Comparison of ENCODE assay signal across 8 cellular contexts in the genomic region with DNA sequence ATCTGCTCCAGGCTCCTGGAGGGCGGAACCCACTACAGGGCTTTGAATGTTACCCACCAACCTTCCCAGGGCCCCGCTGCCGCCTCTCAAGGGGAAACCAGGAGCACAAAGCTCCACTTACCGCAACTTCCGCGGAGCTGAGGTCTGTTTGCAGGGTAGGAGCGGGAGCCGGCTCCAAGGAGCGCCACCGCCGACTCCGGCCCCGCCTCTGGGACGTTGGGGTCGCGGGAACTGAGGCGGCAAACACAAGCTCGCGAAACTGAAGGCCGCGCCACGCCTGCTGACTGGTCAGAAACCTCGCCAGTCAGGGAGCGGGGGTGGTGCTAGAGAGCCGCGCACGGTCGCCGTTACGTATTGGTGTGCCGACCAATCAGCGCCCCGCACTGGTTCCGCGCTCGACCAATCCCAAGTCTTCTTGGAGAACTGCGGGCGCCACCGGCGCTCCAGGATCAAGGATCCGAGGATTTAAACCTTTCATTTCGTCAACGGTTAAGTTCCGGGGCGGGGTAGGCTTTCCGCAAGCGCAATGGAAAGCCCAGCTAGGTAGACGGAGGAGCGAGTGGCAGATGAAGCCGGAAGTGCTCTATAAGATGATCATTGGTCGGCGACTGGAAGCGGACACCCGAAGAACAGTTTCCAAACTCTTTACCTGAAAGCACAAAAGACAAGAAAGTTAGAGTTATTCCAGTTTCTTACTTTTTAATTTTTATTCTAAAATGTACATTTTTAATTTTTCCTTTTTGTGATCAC. TPM values are rescaled to one million over a fixed set of nuclear protein-coding genes. Genes with fewer than 3 reads are reported as not detected.
DNase-seq lines count a peak whose midpoint lies in the region; ATAC-seq and TF ChIP-seq lines count a peak whose summit lies in the region.

A gene (minus strand): TSS at position 233 of the 750 bp plus-strand sequence. CDS start 3,828 bp downstream, outside the sequence.

- intact Hi-C loops in ascending aorta (cut with DNase I) (loop anchor here (1.0 to 10.0 kb wide), 4 partner anchors 20 to 1069 kb away; a partner anchor contains a TSS), psoas muscle (cut with DNase I) (loop anchor here (2.0 kb wide), 1 partner anchor 19 kb away; a partner anchor contains a TSS), vagina (cut with DNase I) (no loop called here)

- no peaks in the 10 kb centered on the region for H3K27me3 ChIP-seq in ascending aorta
- H3K27me3 ChIP-seq in right atrium auricular region = no peaks in the 10 kb centered on the region
- H3K27me3 ChIP-seq in psoas muscle (ENCODE audit: insufficient read depth in 3 of 3, low read length in 2 of 3) = no peaks in the 10 kb centered on the region
- H3K27me3 ChIP-seq in vagina = no peaks in the 10 kb centered on the region

- no peaks in the 10 kb centered on the region for H3K9me3 ChIP-seq in ascending aorta
- no peaks in the 10 kb centered on the region for H3K9me3 ChIP-seq in right atrium auricular region
- H3K9me3 ChIP-seq in psoas muscle = no peaks in the 10 kb centered on the region
- no peaks in the 10 kb centered on the region for H3K9me3 ChIP-seq in vagina

- H3K4me3 ChIP-seq in ascending aorta (peak within 1 kb of the TSS; percentile 69 to 85), right atrium auricular region (peak within 1 kb of the TSS; percentile 48 to 72), psoas muscle (peak within 1 kb of the TSS; percentile 76), vagina (peak within 1 kb of the TSS; percentile 57 to 71)

- peaks cover 0 to 7% of the 10 kb centered on the region in 2 donors for H3K4me1 ChIP-seq in ascending aorta
- peaks cover 0 to 9% of the 10 kb centered on the region in 2 donors for H3K4me1 ChIP-seq in right atrium auricular region
- no peaks in the 10 kb centered on the region for H3K4me1 ChIP-seq in psoas muscle
- peaks cover 10% of the 10 kb centered on the region for H3K4me1 ChIP-seq in vagina

- ATAC-seq in GM18498 (IDR thresholded peaks at IDR 0.05; ENCODE audit: unreplicated experiment) = peak; percentile 98
- ATAC-seq in HG02938 (IDR thresholded peaks at IDR 0.05; ENCODE audit: unreplicated experiment) = peak; percentile 98
- ATAC-seq in psoas muscle = peak; percentile 100

- TF ChIP-seq CTCF in ascending aorta (IDR thresholded peaks at IDR 0.05) = no peak
- peak in 1 of 2 donors; percentile 11 for TF ChIP-seq CTCF in right atrium auricular region (IDR thresholded peaks at IDR 0.05)
- no peak for TF ChIP-seq CTCF in psoas muscle (IDR thresholded peaks at IDR 0.05)
- no peak for TF ChIP-seq CTCF in vagina (IDR thresholded peaks at IDR 0.05)

- H3K27ac ChIP-seq in ascending aorta = peak within 1 kb of the TSS; percentile 68 to 87
- peak within 1 kb of the TSS; percentile 76 to 82 for H3K27ac ChIP-seq in right atrium auricular region
- H3K27ac ChIP-seq in psoas muscle = peak within 1 kb of the TSS; percentile 75
- peak within 1 kb of the TSS; percentile 74 for H3K27ac ChIP-seq in vagina

- DNase-seq in NCI-H187 (lab: John Stamatoyannopoulos, UW) (peak; percentile 96 to 97), T-helper 2 cell (peak; percentile 93 to 100 (median 96)), ascending aorta (ENCODE audit: low spot score in 2 of 2) (peak; percentile 93 to 99), right atrium auricular region (ENCODE audit: low spot score) (peak; percentile 99), psoas muscle (peak; percentile 98 to 99), vagina (ENCODE audit: extremely low spot score in 2 of 2) (peak; percentile 98 to 99)

- no peaks in the 10 kb centered on the region for H3K36me3 ChIP-seq in ascending aorta
- no peaks in the 10 kb centered on the region for H3K36me3 ChIP-seq in right atrium auricular region
- no peaks in the 10 kb centered on the region for H3K36me3 ChIP-seq in psoas muscle (ENCODE audit: insufficient read depth in 1 of 2, low read depth in 1 of 2)
- H3K36me3 ChIP-seq in vagina = no peaks in the 10 kb centered on the region

- 0 to 1% (median 0%) methylated on average over 53 to 54 of the region's 54 CpGs for WGBS in psoas muscle, 3 donors

- TF ChIP-seq POLR2A in vagina (IDR thresholded peaks at IDR 0.05) = peak in 1 of 2 donors; percentile 13

RNA-seq across cellular contexts. Expression of the gene that starts here (rescaled TPM):
- total RNA-seq in ascending aorta (0.11 TPM), right atrium auricular region (under 1 TPM; 0.31 to 0.52 TPM), psoas muscle (under 1 TPM; 0.36 to 0.48 (median 0.43) TPM), vagina (3.9 TPM)
- polyA plus RNA-seq in psoas muscle = 1 to 10 TPM in 1 of 3 donors, under 1 TPM in 2; 0.14 to 1.0 (median 0.35) TPM

Comparison
In these comparisons a context has a peak if more than half of its experiments do, and no peak if none do; other contexts are left out.
1. Peak in every context shown above with its lines: DNase-seq, ATAC-seq, H3K4me3 ChIP-seq and H3K27ac ChIP-seq.
2. Peak in DNase-seq, H3K4me3 ChIP-seq and H3K27ac ChIP-seq in ascending aorta; RNA of the gene not detected or under 1 TPM.
3. Peak in DNase-seq, H3K4me3 ChIP-seq and H3K27ac ChIP-seq in right atrium auricular region; RNA of the gene not detected or under 1 TPM.